In genomic region chr1:14919289-14919688, GRCh38 we compare ENCODE assay signal across 35 cellular contexts.
"Had no signal": no experiment of that assay in that cellular context is flagged by ENCODE, and none has a peak within 500 bp of the region (broad histone marks: within the 10 kb centered on the region; RNA-seq: fewer than 3 reads in every experiment).

No MANE protein-coding gene starts in this region.

- H3K4me3 Mint-ChIP-seq: activated B cell treated with CpG ODN at 0.5 μM for 24 hours; activated CD4-positive, alpha-beta memory T cell treated with anti-CD3 and anti-CD28 coated beads for 36 hours; activated CD4-positive, alpha-beta T cell treated with anti-CD3 and anti-CD28 coated beads, Interleukin-2, amount 10 ng/mL, durations not matched to agents 24 days and 14 days; activated CD8-positive, alpha-beta T cell treated with anti-CD3 and anti-CD28 coated beads for 36 hours; activated naive CD4-positive, alpha-beta T cell treated with anti-CD3 and anti-CD28 coated beads for 36 hours; activated naive CD8-positive, alpha-beta T cell treated with anti-CD3 and anti-CD28 coated beads for 36 hours; activated T-cell treated with anti-CD3 and anti-CD28 coated beads, Interleukin-2, amount 50 U/mL, for 4 hours; activated T-cell treated with anti-CD3 and anti-CD28 coated beads, Interleukin-2, amount 50 U/mL, for 72 hours; activated T-helper 1 cell treated with anti-CD3 and anti-CD28 coated beads, Interleukin-12 subunit alpha, Interleukin-12 subunit beta, Interleukin-2, Interleukin-4 antibody, amounts not matched to agents 30 ng/mL and 10 ng/mL and 1 ng/mL, durations not matched to agents 14 hours and 24 hours and 36 hours; activated T-helper 17 cell treated with anti-CD3 and anti-CD28 coated beads, Interleukin-2, amount 50 U/mL, for 72 hours; T-helper 1 cell treated with Interleukin-12 subunit alpha and Interleukin-12 subunit beta and Interleukin-4 antibody, amounts not matched to agents 30 μg/mL and 1 μg/mL, for 36 hours; T-helper 2 cell treated with Interferon-gamma antibody and Interleukin-4, amounts not matched to agents 5 μg/mL and 100 μg/mL, for 36 hours had no signal

- H3K27ac ChIP-seq: adrenal gland, body of pancreas, brain microvascular endothelial cell, breast epithelium, VCaP had no signal

- H3K36me3 ChIP-seq: adrenal gland, brain microvascular endothelial cell, breast epithelium had no signal

- H3K36me3 Mint-ChIP-seq: activated CD4-positive, alpha-beta memory T cell treated with anti-CD3 and anti-CD28 coated beads for 36 hours; activated naive CD4-positive, alpha-beta T cell treated with anti-CD3 and anti-CD28 coated beads, Interleukin-2, amount 50 U/mL, for 72 hours; activated naive CD8-positive, alpha-beta T cell treated with anti-CD3 and anti-CD28 coated beads for 36 hours had no signal

- H3K4me3 ChIP-seq: adrenal gland, body of pancreas, breast epithelium had no signal

- H3K4me1 Mint-ChIP-seq: activated naive CD8-positive, alpha-beta T cell treated with anti-CD3 and anti-CD28 coated beads for 36 hours; activated T-helper 17 cell treated with anti-CD3 and anti-CD28 coated beads, Interleukin-2, amount 50 U/mL, for 72 hours had no signal

- H3K27me3 ChIP-seq: adrenal gland, body of pancreas, brain microvascular endothelial cell, breast epithelium had no signal

- H3K27ac Mint-ChIP-seq: activated B cell treated with CpG ODN at 0.5 μM for 24 hours; activated CD4-positive, alpha-beta memory T cell treated with anti-CD3 and anti-CD28 coated beads for 36 hours; activated CD4-positive, alpha-beta T cell treated with anti-CD3 and anti-CD28 coated beads, Interleukin-2, amount 10 ng/mL, durations not matched to agents 24 days and 14 days; activated CD8-positive, alpha-beta T cell treated with anti-CD3 and anti-CD28 coated beads for 36 hours; activated naive CD4-positive, alpha-beta T cell treated with anti-CD3 and anti-CD28 coated beads for 36 hours; activated naive CD4-positive, alpha-beta T cell treated with anti-CD3 and anti-CD28 coated beads, Interleukin-2, amount 50 U/mL, for 72 hours; activated naive CD8-positive, alpha-beta T cell treated with anti-CD3 and anti-CD28 coated beads for 36 hours; activated T-cell treated with anti-CD3 and anti-CD28 coated beads, Interleukin-2, amount 50 U/mL, for 72 hours; activated T-helper 1 cell treated with anti-CD3 and anti-CD28 coated beads, Interleukin-12 subunit alpha, Interleukin-12 subunit beta, Interleukin-2, Interleukin-4 antibody, amounts not matched to agents 30 ng/mL and 10 ng/mL and 1 ng/mL, durations not matched to agents 14 hours and 24 hours and 36 hours; activated T-helper 17 cell treated with anti-CD3 and anti-CD28 coated beads, Interleukin-2, amount 50 U/mL, for 72 hours; T-helper 1 cell treated with Interleukin-12 subunit alpha and Interleukin-12 subunit beta and Interleukin-4 antibody, amounts not matched to agents 30 μg/mL and 1 μg/mL, for 36 hours; T-helper 2 cell treated with Interferon-gamma antibody and Interleukin-4, amounts not matched to agents 5 μg/mL and 100 μg/mL, for 36 hours had no signal

- DNase-seq: activated B cell treated with CpG ODN at 0.5 μM for 24 hours; activated CD4-positive, alpha-beta memory T cell treated with anti-CD3 and anti-CD28 coated beads for 36 hours; activated CD4-positive, alpha-beta T cell treated with anti-CD3 and anti-CD28 coated beads for 4 hours; activated CD4-positive, alpha-beta T cell treated with anti-CD3 and anti-CD28 coated beads, Interleukin-2, amount 10 ng/mL, durations not matched to agents 24 days and 14 days; activated CD4-positive, alpha-beta T cell treated with anti-CD3 and anti-CD28 coated beads, Interleukin-2, amount 50 U/mL, for 1 hour; activated CD4-positive, alpha-beta T cell treated with anti-CD3 and anti-CD28 coated beads, Interleukin-2, amount 50 U/mL, for 4 hours; activated CD4-positive, CD25-positive, alpha-beta regulatory T cell treated with anti-CD3 and anti-CD28 coated beads, Interleukin-2, amount 50 U/mL, for 72 hours; activated CD8-positive, alpha-beta memory T cell treated with anti-CD3 and anti-CD28 coated beads, Interleukin-2, amount 50 U/mL, for 4 hours; activated CD8-positive, alpha-beta T cell treated with anti-CD3 and anti-CD28 coated beads for 36 hours; activated effector memory CD4-positive, alpha-beta T cell treated with anti-CD3 and anti-CD28 coated beads, Interleukin-2, amount 50 U/mL, for 16 hours; activated gamma-delta T cell treated with Interleukin-2 at 50 U/mL for 16 hours; activated naive CD4-positive, alpha-beta T cell; activated naive CD4-positive, alpha-beta T cell treated with anti-CD3 and anti-CD28 coated beads for 36 hours; activated naive CD4-positive, alpha-beta T cell treated with anti-CD3 and anti-CD28 coated beads, Interleukin-2, amount 50 U/mL, for 16 hours; activated naive CD8-positive, alpha-beta T cell treated with anti-CD3 and anti-CD28 coated beads for 36 hours; activated T-cell treated with anti-CD3 and anti-CD28 coated beads for 4 hours; activated T-cell treated with anti-CD3 and anti-CD28 coated beads, Interleukin-2, amount 50 U/mL, for 1 hour; activated T-cell treated with anti-CD3 and anti-CD28 coated beads, Interleukin-2, amount 50 U/mL, for 4 hours; activated T-cell treated with anti-CD3 and anti-CD28 coated beads, Interleukin-2, amount 50 U/mL, for 72 hours; adrenal gland; amniotic stem cell; aorta; body of pancreas; brain microvascular endothelial cell; central memory CD4-positive, alpha-beta T cell; T-helper 1 cell; T-helper 2 cell; T-helper 9 cell had no signal

- H3K9me3 Mint-ChIP-seq: activated B cell treated with CpG ODN at 0.5 μM for 24 hours; activated CD4-positive, alpha-beta memory T cell treated with anti-CD3 and anti-CD28 coated beads for 36 hours; activated CD4-positive, alpha-beta T cell treated with anti-CD3 and anti-CD28 coated beads, Interleukin-2, amount 10 ng/mL, durations not matched to agents 24 days and 14 days; activated CD8-positive, alpha-beta T cell treated with anti-CD3 and anti-CD28 coated beads for 36 hours; activated naive CD4-positive, alpha-beta T cell treated with anti-CD3 and anti-CD28 coated beads for 36 hours; activated naive CD4-positive, alpha-beta T cell treated with anti-CD3 and anti-CD28 coated beads, Interleukin-2, amount 50 U/mL, for 72 hours; activated naive CD8-positive, alpha-beta T cell treated with anti-CD3 and anti-CD28 coated beads for 36 hours; activated T-cell treated with anti-CD3 and anti-CD28 coated beads, Interleukin-2, amount 50 U/mL, for 4 hours; activated T-cell treated with anti-CD3 and anti-CD28 coated beads, Interleukin-2, amount 50 U/mL, for 72 hours; activated T-helper 1 cell treated with anti-CD3 and anti-CD28 coated beads, Interleukin-12 subunit alpha, Interleukin-12 subunit beta, Interleukin-2, Interleukin-4 antibody, amounts not matched to agents 30 ng/mL and 10 ng/mL and 1 ng/mL, durations not matched to agents 14 hours and 24 hours and 36 hours; activated T-helper 17 cell treated with anti-CD3 and anti-CD28 coated beads, Interleukin-2, amount 50 U/mL, for 72 hours; T-helper 1 cell treated with Interleukin-12 subunit alpha and Interleukin-12 subunit beta and Interleukin-4 antibody, amounts not matched to agents 30 μg/mL and 1 μg/mL, for 36 hours; T-helper 2 cell treated with Interferon-gamma antibody and Interleukin-4, amounts not matched to agents 5 μg/mL and 100 μg/mL, for 36 hours had no signal

- ATAC-seq: activated CD8-positive, alpha-beta T cell treated with anti-CD3 and anti-CD28 coated beads for 36 hours; activated naive CD4-positive, alpha-beta T cell treated with anti-CD3 and anti-CD28 coated beads, Interleukin-2, amount 50 U/mL, for 72 hours; activated T-cell treated with anti-CD3 and anti-CD28 coated beads, Interleukin-2, amount 50 U/mL, for 4 hours; activated T-cell treated with anti-CD3 and anti-CD28 coated beads, Interleukin-2, amount 50 U/mL, for 72 hours; activated T-helper 17 cell treated with anti-CD3 and anti-CD28 coated beads, Interleukin-2, amount 50 U/mL, for 72 hours; body of pancreas had no signal

- H3K4me1 ChIP-seq: adrenal gland, body of pancreas, breast epithelium had no signal

- H3K9me3 ChIP-seq: adrenal gland, body of pancreas, breast epithelium had no signal
